In the genomic region with DNA sequence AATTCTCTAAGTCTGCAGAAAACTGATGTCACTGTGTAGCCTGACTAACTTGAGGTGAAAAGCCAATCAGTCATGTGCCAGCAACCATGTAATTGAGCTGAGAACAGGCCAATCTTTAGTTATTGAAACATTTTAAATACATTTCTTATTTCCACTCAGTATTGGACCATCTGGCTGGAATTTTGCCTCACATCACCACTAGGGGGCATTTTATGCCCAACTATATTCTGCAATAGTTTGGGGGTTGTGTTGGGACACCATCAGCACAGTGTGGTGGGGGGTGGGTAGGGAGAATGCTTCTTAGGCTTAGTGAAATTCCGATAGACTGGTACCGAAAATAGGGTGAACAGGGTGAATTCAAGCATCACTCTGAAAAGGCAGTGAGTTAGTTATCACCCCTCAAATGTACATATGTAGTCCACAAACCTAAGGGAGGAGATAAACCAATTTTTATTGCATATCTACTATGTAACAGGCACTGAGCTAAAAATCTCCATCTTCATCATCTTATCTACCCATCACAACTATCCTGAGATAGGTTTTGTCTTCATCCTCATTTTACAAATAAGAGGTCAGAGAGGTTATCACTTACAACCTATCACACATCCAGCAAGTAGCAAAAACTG, we compare ENCODE assay signal across 8 cellular contexts. TPM values are rescaled to one million over a fixed set of nuclear protein-coding genes. Genes with fewer than 3 reads are reported as not detected.
DNase-seq lines count a peak whose midpoint lies in the region; ATAC-seq and TF ChIP-seq lines count a peak whose summit lies in the region.

No MANE protein-coding gene starts in this region.

- no peak overlapping the region for H3K4me3 Mint-ChIP-seq in activated naive CD8-positive, alpha-beta T cell treated with anti-CD3 and anti-CD28 coated beads for 36 hours
- no peak overlapping the region for H3K4me3 Mint-ChIP-seq in activated T-cell treated with anti-CD3 and anti-CD28 coated beads, Interleukin-2, amount 50 U/mL, for 4 hours

- no peak overlapping the region for H3K4me3 ChIP-seq in liver (ENCODE audit: low read depth in 1 of 3, low read length in 3 of 3)

- no peaks in the 10 kb centered on the region for H3K9me3 Mint-ChIP-seq in activated naive CD8-positive, alpha-beta T cell treated with anti-CD3 and anti-CD28 coated beads for 36 hours
- H3K9me3 Mint-ChIP-seq in activated T-cell treated with anti-CD3 and anti-CD28 coated beads, Interleukin-2, amount 50 U/mL, for 4 hours = no peaks in the 10 kb centered on the region

- H3K27ac ChIP-seq in liver (ENCODE audit: low read depth in 1 of 2, low read length in 2 of 2) = no peak overlapping the region

- DNase-seq in DMS 273 (lab: John Stamatoyannopoulos, UW; ENCODE audit: unreplicated experiment) (peak; percentile 83), DMS 273 treated with DMSO at 0.1 percent for 48 hours (lab: John Stamatoyannopoulos, UW) (no peak), HT1080 (ENCODE audit: low read depth) (peak; percentile 21), GF-D8 (lab: John Stamatoyannopoulos, UW) (no peak)
- peak; percentile 2 for DNase-seq in activated naive CD8-positive, alpha-beta T cell treated with anti-CD3 and anti-CD28 coated beads for 36 hours
- no peak for DNase-seq in activated T-cell treated with anti-CD3 and anti-CD28 coated beads, Interleukin-2, amount 50 U/mL, for 4 hours

- H3K9ac ChIP-seq in liver (ENCODE audit: low read depth in 1 of 2, low read length in 2 of 2) = no peak overlapping the region

- 47% methylated on average over 2 of the region's 2 CpGs for WGBS in liver

- H3K27ac Mint-ChIP-seq in activated naive CD8-positive, alpha-beta T cell treated with anti-CD3 and anti-CD28 coated beads for 36 hours = no peak overlapping the region

- peak; percentile 75 for ATAC-seq in GM19452 (IDR thresholded peaks at IDR 0.05; ENCODE audit: unreplicated experiment)
- no peak for ATAC-seq in activated T-cell treated with anti-CD3 and anti-CD28 coated beads, Interleukin-2, amount 50 U/mL, for 4 hours

- no peaks in the 10 kb centered on the region for H3K36me3 ChIP-seq in liver (ENCODE audit: control insufficient read depth in 4 of 4, insufficient read depth in 3 of 4, low read depth in 1 of 4, low read length in 3 of 4)

- H3K4me1 Mint-ChIP-seq in activated naive CD8-positive, alpha-beta T cell treated with anti-CD3 and anti-CD28 coated beads for 36 hours = no peaks in the 10 kb centered on the region
- H3K4me1 Mint-ChIP-seq in activated T-cell treated with anti-CD3 and anti-CD28 coated beads, Interleukin-2, amount 50 U/mL, for 4 hours (ENCODE audit: low read depth) = no peaks in the 10 kb centered on the region

- H3K36me3 Mint-ChIP-seq in activated naive CD8-positive, alpha-beta T cell treated with anti-CD3 and anti-CD28 coated beads for 36 hours = no peaks in the 10 kb centered on the region
- no peaks in the 10 kb centered on the region for H3K36me3 Mint-ChIP-seq in activated T-cell treated with anti-CD3 and anti-CD28 coated beads, Interleukin-2, amount 50 U/mL, for 4 hours (ENCODE audit: insufficient read depth)

- no peaks in the 10 kb centered on the region for H3K4me1 ChIP-seq in liver (ENCODE audit: control insufficient read depth in 4 of 4, insufficient read depth in 4 of 4, low read length in 3 of 4)

- TF ChIP-seq RAD21 in liver (IDR thresholded peaks at IDR 0.05) = peak; percentile 60 to 65

- H3K9me3 ChIP-seq in liver (ENCODE audit: control insufficient read depth in 4 of 4, low read length in 3 of 4) = no peaks in the 10 kb centered on the region

- H3K27me3 ChIP-seq in liver (ENCODE audit: control insufficient read depth in 4 of 4, insufficient read depth in 4 of 4, low read length in 3 of 4) = no peaks in the 10 kb centered on the region

- peak; percentile 40 for TF ChIP-seq CTCF in liver (IDR thresholded peaks at IDR 0.05; ENCODE audit: low read depth, low read length, missing input control)

- no peaks in the 10 kb centered on the region for H3K27me3 Mint-ChIP-seq in activated naive CD8-positive, alpha-beta T cell treated with anti-CD3 and anti-CD28 coated beads for 36 hours
- H3K27me3 Mint-ChIP-seq in activated T-cell treated with anti-CD3 and anti-CD28 coated beads, Interleukin-2, amount 50 U/mL, for 4 hours (ENCODE audit: low read depth) = no peaks in the 10 kb centered on the region

TF ChIP-seq in liver, 16 proteins besides CTCF, POLR2A, EP300 and RAD21:
- no peak for TF ChIP-seq HNF4G (IDR thresholded peaks at IDR 0.05)
- TF ChIP-seq FOXA2 (IDR thresholded peaks at IDR 0.05) = no peak
- no peak for TF ChIP-seq HNF4A (conservative IDR thresholded peaks at IDR 0.05)
- TF ChIP-seq JUND (IDR thresholded peaks at IDR 0.05) = no peak
- no peak for TF ChIP-seq TAF1 (conservative IDR thresholded peaks at IDR 0.05)
- no peak for TF ChIP-seq NR2F2 (IDR thresholded peaks at IDR 0.05)
- TF ChIP-seq, protein P1, sequence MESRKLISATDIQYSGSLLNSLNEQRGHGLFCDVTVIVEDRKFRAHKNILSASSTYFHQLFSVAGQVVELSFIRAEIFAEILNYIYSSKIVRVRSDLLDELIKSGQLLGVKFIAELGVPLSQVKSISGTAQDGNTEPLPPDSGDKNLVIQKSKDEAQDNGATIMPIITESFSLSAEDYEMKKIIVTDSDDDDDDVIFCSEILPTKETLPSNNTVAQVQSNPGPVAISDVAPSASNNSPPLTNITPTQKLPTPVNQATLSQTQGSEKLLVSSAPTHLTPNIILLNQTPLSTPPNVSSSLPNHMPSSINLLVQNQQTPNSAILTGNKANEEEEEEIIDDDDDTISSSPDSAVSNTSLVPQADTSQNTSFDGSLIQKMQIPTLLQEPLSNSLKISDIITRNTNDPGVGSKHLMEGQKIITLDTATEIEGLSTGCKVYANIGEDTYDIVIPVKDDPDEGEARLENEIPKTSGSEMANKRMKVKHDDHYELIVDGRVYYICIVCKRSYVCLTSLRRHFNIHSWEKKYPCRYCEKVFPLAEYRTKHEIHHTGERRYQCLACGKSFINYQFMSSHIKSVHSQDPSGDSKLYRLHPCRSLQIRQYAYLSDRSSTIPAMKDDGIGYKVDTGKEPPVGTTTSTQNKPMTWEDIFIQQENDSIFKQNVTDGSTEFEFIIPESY (IDR thresholded peaks at IDR 0.05) = no peak
- no peak for TF ChIP-seq FOXA1 (IDR thresholded peaks at IDR 0.05)
- TF ChIP-seq, protein P2, sequence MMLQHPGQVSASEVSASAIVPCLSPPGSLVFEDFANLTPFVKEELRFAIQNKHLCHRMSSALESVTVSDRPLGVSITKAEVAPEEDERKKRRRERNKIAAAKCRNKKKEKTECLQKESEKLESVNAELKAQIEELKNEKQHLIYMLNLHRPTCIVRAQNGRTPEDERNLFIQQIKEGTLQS (IDR thresholded peaks at IDR 0.05) = no peak

RNA-seq across cellular contexts. Expression of a gene that starts 17.8 kb away (rescaled TPM):
- total RNA-seq in HT1080 (2014; rRNA removed; shearing (Covaris generic)) = not detected in 2 replicates
- polyA plus RNA-seq in HT1080 (2015; cell fraction: cytosol; rRNA removed) = not detected in 2 replicates
- polyA plus RNA-seq in HT1080 (2015; cell fraction: nucleus; rRNA removed) = not detected in 2 replicates
- total RNA-seq in activated naive CD8-positive, alpha-beta T cell treated with anti-CD3 and anti-CD28 coated beads for 36 hours = not detected
- not detected for total RNA-seq in liver
- not detected for polyA plus RNA-seq in liver
- total RNA-seq in activated T-cell treated with anti-CD3 and anti-CD28 coated beads, Interleukin-2, amount 50 U/mL, for 4 hours = not detected

Comparison
In these comparisons a context has a peak if more than half of its experiments do, and no peak if none do; other contexts are left out.
1. DNase-seq: peak in DMS 273 (single experiment), HT1080 (single experiment) and activated naive CD8-positive, alpha-beta T cell treated with anti-CD3 and anti-CD28 coated beads for 36 hours (single experiment); none in DMS 273 treated with DMSO at 0.1 percent for 48 hours (single experiment), GF-D8 (single experiment) and activated T-cell treated with anti-CD3 and anti-CD28 coated beads, Interleukin-2, amount 50 U/mL, for 4 hours (single experiment).